ENCODE assay signal across 17 cellular contexts in genomic region chr13:110329258-110329657, GRCh38. TPM values are rescaled to one million over a fixed set of nuclear protein-coding genes. Genes with fewer than 3 reads are reported as not detected.
DNase-seq lines count a peak whose midpoint lies in the region; TF ChIP-seq lines count a peak whose summit lies in the region.
"Had no signal": no experiment of that assay in that cellular context is flagged by ENCODE, and none has a peak within 500 bp of the region (broad histone marks: within the 10 kb centered on the region; RNA-seq: fewer than 3 reads in every experiment).

No MANE protein-coding gene starts in this region.

- no peak for TF ChIP-seq POLR2A in testis (IDR thresholded peaks at IDR 0.05)

- DNase-seq in M059J (ENCODE audit: low read depth) (peak; percentile 25), colonic mucosa (no peak), KBM-7 (no peak), NCI-H774 (lab: John Stamatoyannopoulos, UW) (no peak), GM13976 (ENCODE audit: low spot score) (no peak), testis (no peak)
- DNase-seq: activated CD4-positive, alpha-beta memory T cell treated with anti-CD3 and anti-CD28 coated beads, Interleukin-2, amount 10 ng/mL, durations not matched to agents 7 days and 5 days; activated naive CD8-positive, alpha-beta T cell treated with anti-CD3 and anti-CD28 coated beads for 36 hours; activated T-cell treated with anti-CD3 and anti-CD28 coated beads, Interleukin-2, amount 50 U/mL, for 48 hours; CD8-positive, alpha-beta memory T cell; DND-41; NCI-H1930; NCI-H446 treated with DMSO at 0.1 percent for 48 hours had no signal

- no peak for TF ChIP-seq CTCF in colonic mucosa (IDR thresholded peaks at IDR 0.05)
- no peak for TF ChIP-seq CTCF in GM13976 (IDR thresholded peaks at IDR 0.05; ENCODE audit: borderline replicate concordance, control extremely low read depth, extremely low read depth, insufficient read depth, missing control alignments)
- no peak for TF ChIP-seq CTCF in testis (IDR thresholded peaks at IDR 0.05)

- H3K36me3 ChIP-seq in colonic mucosa, result no peaks in the 10 kb centered on the region
- no peaks in the 10 kb centered on the region for H3K36me3 ChIP-seq in muscle layer of colon (ENCODE audit: insufficient read depth, low read length)
- peaks cover 3 to 42% (median 34%) of the 10 kb centered on the region in 5 donors for H3K36me3 ChIP-seq in subcutaneous abdominal adipose tissue (ENCODE audit: control insufficient read depth in 5 of 5, insufficient read depth in 5 of 5, low read length in 5 of 5)
- no peaks in the 10 kb centered on the region for H3K36me3 ChIP-seq in testis (ENCODE audit: low read depth, missing control alignments)
- H3K36me3 ChIP-seq: neural progenitor cell had no signal

- intact Hi-C loops in colonic mucosa (cut with DNase I), result no loop called here
- intact Hi-C loops in testis (cut with DNase I; ENCODE audit: low total_unique reads), result no loop called here

- H3K27ac ChIP-seq in colonic mucosa (peak overlapping the region; percentile 29), muscle layer of colon (ENCODE audit: low read depth, low read length) (peak overlapping the region; percentile 20), subcutaneous abdominal adipose tissue (ENCODE audit: low read depth, low read length) (peak overlapping the region; percentile 66), testis (no peak overlapping the region)
- H3K27ac ChIP-seq: neural progenitor cell had no signal

- H3K9ac ChIP-seq in colonic mucosa (ENCODE audit: low read depth in 2 of 2, low read length in 2 of 2) (no peak overlapping the region), muscle layer of colon (ENCODE audit: low read length) (peak overlapping the region; percentile 7), subcutaneous abdominal adipose tissue (ENCODE audit: low read length in 5 of 5) (no peak overlapping the region)
- H3K9ac ChIP-seq: GM23248, neural progenitor cell had no signal

- H3K9me3 ChIP-seq in colonic mucosa (no peaks in the 10 kb centered on the region), muscle layer of colon (ENCODE audit: low read length) (no peaks in the 10 kb centered on the region), subcutaneous abdominal adipose tissue (ENCODE audit: control insufficient read depth in 5 of 5, low read length in 5 of 5) (no peaks in the 10 kb centered on the region), testis (no peaks in the 10 kb centered on the region)

- 82 to 94% methylated on average over 6 of the region's 6 CpGs for WGBS in testis, 2 donors

- in situ Hi-C loops in KBM-7 (cut with MboI; ENCODE audit: low pct_unique_long_range_greater_than_20kb, low sequenced_read_pairs) (no loop called here), GM13976 (cut with MboI; ENCODE audit: low sequenced_read_pairs, unreplicated experiment) (no loop called here)

- no peaks in the 10 kb centered on the region for H3K27me3 ChIP-seq in colonic mucosa
- no peaks in the 10 kb centered on the region for H3K27me3 ChIP-seq in muscle layer of colon (ENCODE audit: control insufficient read depth in 1 of 2, insufficient read depth in 2 of 2, low read length in 2 of 2)
- no peaks in the 10 kb centered on the region for H3K27me3 ChIP-seq in subcutaneous abdominal adipose tissue (ENCODE audit: control insufficient read depth in 5 of 5, insufficient read depth in 4 of 5, low read length in 5 of 5)
- no peaks in the 10 kb centered on the region for H3K27me3 ChIP-seq in testis
- H3K27me3 ChIP-seq: neural progenitor cell had no signal

- H3K4me1 ChIP-seq in colonic mucosa, result no peaks in the 10 kb centered on the region
- peaks cover 100% of the 10 kb centered on the region for H3K4me1 ChIP-seq in muscle layer of colon (ENCODE audit: insufficient read depth, low read length)
- H3K4me1 ChIP-seq in subcutaneous abdominal adipose tissue (ENCODE audit: control insufficient read depth in 5 of 5, insufficient read depth in 5 of 5, low read length in 5 of 5), result peaks cover 2 to 50% (median 45%) of the 10 kb centered on the region in 5 donors
- H3K4me1 ChIP-seq in testis, result peaks cover 6% of the 10 kb centered on the region

- H3K4me3 ChIP-seq in colonic mucosa, result no peak overlapping the region
- H3K4me3 ChIP-seq in muscle layer of colon (ENCODE audit: low read depth in 1 of 2, low read length in 2 of 2), result no peak overlapping the region
- no peak overlapping the region for H3K4me3 ChIP-seq in subcutaneous abdominal adipose tissue (ENCODE audit: low read depth in 1 of 5, low read length in 5 of 5)
- no peak overlapping the region for H3K4me3 ChIP-seq in testis
- H3K4me3 ChIP-seq: GM23248, neural progenitor cell had no signal

RNA-seq across cellular contexts. Expression of gene COL4A2, which starts 22.2 kb away (rescaled TPM):
- total RNA-seq in M059J (2014; rRNA removed; shearing (Covaris generic)), result 110 and 205 TPM in 2 replicates
- total RNA-seq in colonic mucosa (100 to 1,000 TPM in 1 of 2 donors, 10 to 100 TPM in 1; 61.1 to 111 TPM), testis (10 to 100 TPM; 81.0 to 89.9 TPM)
- 69.1 TPM for polyA plus RNA-seq in testis (ENCODE audit: insufficient read depth, low read depth, low replicate concordance)
- total RNA-seq: activated CD4-positive, alpha-beta memory T cell treated with anti-CD3 and anti-CD28 coated beads, Interleukin-2, amount 10 ng/mL, durations not matched to agents 7 days and 5 days; activated naive CD8-positive, alpha-beta T cell treated with anti-CD3 and anti-CD28 coated beads for 36 hours; CD8-positive, alpha-beta memory T cell had no signal
- polyA plus RNA-seq: CD8-positive, alpha-beta memory T cell had no signal

RNA-seq across cellular contexts. Expression of gene COL4A1, which starts 22.3 kb away (rescaled TPM):
- total RNA-seq in M059J (2014; rRNA removed; shearing (Covaris generic)), result 59.5 and 99.9 TPM in 2 replicates
- total RNA-seq in colonic mucosa, result 10 to 100 TPM; 27.0 to 97.0 TPM
- 10 to 100 TPM; 35.5 to 39.0 TPM for total RNA-seq in testis
- 43.0 TPM for polyA plus RNA-seq in testis (ENCODE audit: insufficient read depth, low read depth, low replicate concordance)
- total RNA-seq: activated CD4-positive, alpha-beta memory T cell treated with anti-CD3 and anti-CD28 coated beads, Interleukin-2, amount 10 ng/mL, durations not matched to agents 7 days and 5 days; activated naive CD8-positive, alpha-beta T cell treated with anti-CD3 and anti-CD28 coated beads for 36 hours; CD8-positive, alpha-beta memory T cell had no signal
- polyA plus RNA-seq: CD8-positive, alpha-beta memory T cell had no signal

Comparison
In these comparisons a context has a peak if more than half of its experiments do, and no peak if none do; other contexts are left out.
1. H3K27ac ChIP-seq: peak in colonic mucosa (single experiment), muscle layer of colon (single experiment) and subcutaneous abdominal adipose tissue (single experiment); none in testis (0 of 2).